In the genomic region with DNA sequence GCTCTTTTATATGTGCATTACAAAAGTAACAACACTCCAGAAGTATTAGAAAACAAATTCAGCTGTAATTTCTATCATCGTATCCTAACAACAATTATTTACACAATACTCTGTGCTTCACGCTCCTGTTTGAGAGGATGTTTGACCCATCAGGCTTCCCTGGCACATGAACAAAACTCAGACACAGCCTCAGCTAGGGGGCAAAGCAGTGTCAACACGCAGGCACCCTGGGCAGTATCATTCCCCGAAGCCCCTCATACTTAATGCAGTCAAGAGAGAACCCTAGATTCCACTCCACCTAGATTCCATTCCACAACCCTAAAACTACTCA, we compare ENCODE assay signal across 1 cellular context.
TF ChIP-seq lines count a peak whose summit lies in the region.

No MANE protein-coding gene starts in this region.

TF ChIP-seq in endothelial cell of umbilical vein, 7 proteins besides CTCF, POLR2A, EP300 and RAD21:
- TF ChIP-seq, protein P1, sequence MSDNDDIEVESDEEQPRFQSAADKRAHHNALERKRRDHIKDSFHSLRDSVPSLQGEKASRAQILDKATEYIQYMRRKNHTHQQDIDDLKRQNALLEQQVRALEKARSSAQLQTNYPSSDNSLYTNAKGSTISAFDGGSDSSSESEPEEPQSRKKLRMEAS (IDR thresholded peaks at IDR 0.05; ENCODE audit: insufficient read depth, insufficient read length), result no peak
- TF ChIP-seq JUN (IDR thresholded peaks at IDR 0.05; ENCODE audit: borderline replicate concordance, insufficient read depth, insufficient read length, low read depth), result no peak
TF ChIP-seq in endothelial cell of umbilical vein: peak in this region for 0.
